Comparison of ENCODE assay signal across 8 cellular contexts in the genomic region with DNA sequence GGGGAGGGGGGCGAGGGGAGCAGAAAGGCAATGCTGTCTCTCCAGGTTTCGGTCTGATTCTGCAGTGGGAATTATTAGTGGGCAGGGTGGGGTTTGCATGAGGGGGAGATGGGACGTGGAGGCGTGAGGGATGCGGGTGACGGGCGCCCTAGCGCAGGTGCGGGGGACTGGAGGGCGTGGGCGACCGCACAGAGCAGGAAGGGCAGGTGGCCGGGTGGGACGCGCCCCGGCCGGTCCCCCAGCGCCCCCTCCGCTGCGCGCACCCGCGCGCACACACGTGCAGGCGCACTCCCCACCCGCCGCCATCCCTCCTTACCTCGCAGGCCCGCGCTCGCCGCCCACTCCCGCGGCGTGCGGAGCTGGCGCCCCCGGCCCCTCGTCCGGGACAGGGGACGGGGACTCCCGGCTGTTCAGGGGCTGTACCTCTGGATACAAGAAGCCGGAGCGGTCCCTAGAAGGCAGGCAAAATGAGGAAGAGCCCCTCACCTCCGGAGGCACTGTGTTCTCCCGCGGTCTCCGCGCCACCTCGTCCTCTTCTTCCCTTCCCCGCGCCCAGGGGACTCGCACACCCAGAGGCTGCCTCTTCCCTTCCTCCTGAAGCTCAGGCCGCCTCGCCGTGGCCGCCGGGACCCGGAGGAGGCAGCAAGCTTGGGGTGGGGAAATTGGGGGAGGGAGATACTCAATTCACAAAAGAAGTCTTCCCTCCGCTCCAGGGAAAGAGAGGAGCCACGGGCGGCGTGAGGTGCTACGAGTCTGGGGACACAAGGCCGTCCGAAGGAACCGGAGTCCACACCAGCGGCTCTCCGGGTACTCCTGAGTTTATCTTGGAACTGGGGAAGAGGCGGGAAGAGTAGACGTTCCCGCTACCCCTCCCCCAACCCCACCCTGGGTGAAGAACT. TPM values are rescaled to one million over a fixed set of nuclear protein-coding genes. Genes with fewer than 3 reads are reported as not detected.
DNase-seq lines count a peak whose midpoint lies in the region; ATAC-seq and TF ChIP-seq lines count a peak whose summit lies in the region.

No MANE protein-coding gene starts in this region.

- peaks cover 4% of the 10 kb centered on the region for H3K9me3 Mint-ChIP-seq in CD4-positive, alpha-beta T cell
- no peaks in the 10 kb centered on the region for H3K9me3 Mint-ChIP-seq in activated CD8-positive, alpha-beta memory T cell treated with anti-CD3 and anti-CD28 coated beads, Interleukin-2, amount 10 ng/mL, durations not matched to agents 7 days and 5 days (ENCODE audit: low read depth)

- H3K36me3 ChIP-seq in HAP-1 (replicated peaks), result no peaks in the 10 kb centered on the region
- no peaks in the 10 kb centered on the region for H3K36me3 ChIP-seq in mammary epithelial cell (ENCODE audit: insufficient read depth, low read length)
- no peaks in the 10 kb centered on the region for H3K36me3 ChIP-seq in mucosa of rectum (ENCODE audit: control insufficient read depth in 2 of 2, insufficient read depth in 2 of 2, low read length in 2 of 2)

- CTCF ChIA-PET in mammary epithelial cell (lab: Charles Lee; ENCODE audit: low non-redundant PET), result no interaction called here
- CTCF ChIA-PET in CD4-positive, alpha-beta T cell (lab: Charles Lee), result no interaction called here
- CTCF ChIA-PET in activated CD8-positive, alpha-beta memory T cell treated with anti-CD3 and anti-CD28 coated beads, Interleukin-2, amount 10 ng/mL, durations not matched to agents 7 days and 5 days (lab: Charles Lee), result interaction anchor here (1.3 kb wide), 1 partner anchor 1109 kb away, joined by 3 read pairs; no protein-coding TSS in a partner anchor

- H3K27ac Mint-ChIP-seq in CD4-positive, alpha-beta T cell, result no peak overlapping the region
- no peak overlapping the region for H3K27ac Mint-ChIP-seq in activated CD8-positive, alpha-beta memory T cell treated with anti-CD3 and anti-CD28 coated beads, Interleukin-2, amount 10 ng/mL, durations not matched to agents 7 days and 5 days

- POLR2A ChIA-PET in CD4-positive, alpha-beta T cell (lab: Charles Lee), result no interaction called here

- H3K27ac ChIP-seq in mammary epithelial cell (ENCODE audit: insufficient read depth, low read depth, low read length) (no peak overlapping the region), mucosa of rectum (ENCODE audit: low read depth in 2 of 2, low read length in 2 of 2) (no peak overlapping the region)
- no peak overlapping the region for H3K27ac ChIP-seq in CD4-positive, alpha-beta T cell (ENCODE audit: low read depth, low read length)

- H3K27me3 ChIP-seq in HAP-1 (ENCODE audit: low read depth) (peaks cover 12% of the 10 kb centered on the region), mammary epithelial cell (ENCODE audit: insufficient read depth, low read length) (peaks cover 26% of the 10 kb centered on the region), mucosa of rectum (ENCODE audit: control insufficient read depth in 2 of 2, insufficient read depth in 2 of 2, low read length in 2 of 2) (peaks cover 4 to 10% of the 10 kb centered on the region in 2 donors)
- H3K27me3 ChIP-seq in CD4-positive, alpha-beta T cell (ENCODE audit: control insufficient read depth, insufficient read depth, low read length), result peaks cover 59% of the 10 kb centered on the region

- intact Hi-C loops in mammary epithelial cell (cut with micrococcal nuclease), result loop anchor here (10.0 kb wide), 1 partner anchor 1043 kb away; no protein-coding TSS in a partner anchor
- intact Hi-C loops in CD4-positive, alpha-beta T cell (cut with DNase I, micrococcal nuclease), result no loop called here

- no peaks in the 10 kb centered on the region for H3K9me3 ChIP-seq in HAP-1
- no peaks in the 10 kb centered on the region for H3K9me3 ChIP-seq in mammary epithelial cell (replicated peaks; ENCODE audit: insufficient read depth, low read length)
- H3K9me3 ChIP-seq in mucosa of rectum (ENCODE audit: control insufficient read depth in 2 of 2, low read length in 2 of 2), result no peaks in the 10 kb centered on the region
- no peaks in the 10 kb centered on the region for H3K9me3 ChIP-seq in CD4-positive, alpha-beta T cell (ENCODE audit: control insufficient read depth, low read length)

- peaks cover 83% of the 10 kb centered on the region for H3K27me3 Mint-ChIP-seq in CD4-positive, alpha-beta T cell
- H3K27me3 Mint-ChIP-seq in activated CD8-positive, alpha-beta memory T cell treated with anti-CD3 and anti-CD28 coated beads, Interleukin-2, amount 10 ng/mL, durations not matched to agents 7 days and 5 days, result peaks cover 49% of the 10 kb centered on the region

- in situ Hi-C loops in HAP-1 (cut with MboI; ENCODE audit: low sequenced_read_pairs), result no loop called here
- in situ Hi-C loops in mammary epithelial cell (cut with MboI; ENCODE audit: low sequenced_read_pairs in 2 of 2), result no loop called here

- H3K4me1 Mint-ChIP-seq in CD4-positive, alpha-beta T cell (ENCODE audit: low read depth), result peaks cover 15% of the 10 kb centered on the region
- H3K4me1 Mint-ChIP-seq in activated CD8-positive, alpha-beta memory T cell treated with anti-CD3 and anti-CD28 coated beads, Interleukin-2, amount 10 ng/mL, durations not matched to agents 7 days and 5 days, result peaks cover 12% of the 10 kb centered on the region

- H3K9ac ChIP-seq in mammary epithelial cell (ENCODE audit: insufficient read depth, low read length) (no peak overlapping the region), mucosa of rectum (ENCODE audit: low read depth in 1 of 2, low read length in 2 of 2) (peak overlapping the region in 1 of 2 donors; percentile 33)

- no peaks in the 10 kb centered on the region for H3K4me1 ChIP-seq in HAP-1
- peaks cover 4% of the 10 kb centered on the region for H3K4me1 ChIP-seq in mammary epithelial cell (ENCODE audit: insufficient read depth, low read length)
- peaks cover 4 to 8% of the 10 kb centered on the region in 2 donors for H3K4me1 ChIP-seq in mucosa of rectum (ENCODE audit: control insufficient read depth in 2 of 2, insufficient read depth in 2 of 2, low read length in 2 of 2)

- H3K4me3 ChIP-seq in AG10803 (ENCODE audit: low read length), result peak overlapping the region; percentile 16; the same call in 1 of the 2 replicates
- peak overlapping the region; percentile 16 for H3K4me3 ChIP-seq in HAP-1
- H3K4me3 ChIP-seq in mammary epithelial cell (replicated peaks in 1 of 3; ENCODE audit: insufficient read depth in 1 of 3, low read depth in 2 of 3, low read length in 3 of 3), result no peak overlapping the region
- peak overlapping the region; percentile 71 to 78 for H3K4me3 ChIP-seq in mucosa of rectum (ENCODE audit: low read length in 2 of 2)

- H2AFZ ChIP-seq in mammary epithelial cell (ENCODE audit: low read depth, low read length), result peak overlapping the region; percentile 7

- ATAC-seq in CD4-positive, alpha-beta T cell (ENCODE audit: poor library complexity), result no peak
- ATAC-seq in GM19328 (IDR thresholded peaks at IDR 0.05; ENCODE audit: unreplicated experiment), result no peak
- ATAC-seq in activated CD8-positive, alpha-beta memory T cell treated with anti-CD3 and anti-CD28 coated beads, Interleukin-2, amount 10 ng/mL, durations not matched to agents 7 days and 5 days, result no peak

- DNase-seq in AG10803 (ENCODE audit: low read depth) (no peak), HAP-1 (ENCODE audit: low spot score in 2 of 2) (peak in 1 of 2 experiments; percentile 14), mammary epithelial cell (no peak), NCI-H1048 (lab: John Stamatoyannopoulos, UW) (no peak)
- no peak for DNase-seq in CD4-positive, alpha-beta T cell
- no peak for DNase-seq in activated CD8-positive, alpha-beta memory T cell treated with anti-CD3 and anti-CD28 coated beads, Interleukin-2, amount 10 ng/mL, durations not matched to agents 7 days and 5 days

- 8% methylated on average over 2 of the region's 73 CpGs for WGBS in mammary epithelial cell (ENCODE audit: low coverage, missing lambda C conversion rate)

- no peak overlapping the region for H3K4me3 Mint-ChIP-seq in CD4-positive, alpha-beta T cell
- no peak overlapping the region for H3K4me3 Mint-ChIP-seq in activated CD8-positive, alpha-beta memory T cell treated with anti-CD3 and anti-CD28 coated beads, Interleukin-2, amount 10 ng/mL, durations not matched to agents 7 days and 5 days

- H3K4me2 ChIP-seq in mammary epithelial cell (ENCODE audit: insufficient read depth, low read depth, low read length), result peak overlapping the region; percentile 35

- H3K79me2 ChIP-seq in mammary epithelial cell (ENCODE audit: insufficient read depth, low read length), result no peaks in the 10 kb centered on the region

- BruUV-seq in mammary epithelial cell (replicated peaks; lab: Mats Ljungman, UMichigan), result no TSS peak

- H4K20me1 ChIP-seq in mammary epithelial cell (ENCODE audit: insufficient read depth, low read length), result no peaks in the 10 kb centered on the region

- TF ChIP-seq CTCF in AG10803 (conservative IDR thresholded peaks at IDR 0.05; ENCODE audit: low read length) (no peak), mammary epithelial cell (conservative IDR thresholded peaks at IDR 0.05 in 1 of 2, IDR thresholded peaks at IDR 0.05 in 1 of 2; ENCODE audit: extremely low read depth in 1 of 2, insufficient read depth in 1 of 2, low read depth in 1 of 2, low read length in 2 of 2) (no peak)
- TF ChIP-seq CTCF in CD4-positive, alpha-beta T cell (IDR thresholded peaks at IDR 0.05), result no peak

- no peaks in the 10 kb centered on the region for H3K36me3 Mint-ChIP-seq in CD4-positive, alpha-beta T cell (ENCODE audit: low read depth)
- H3K36me3 Mint-ChIP-seq in activated CD8-positive, alpha-beta memory T cell treated with anti-CD3 and anti-CD28 coated beads, Interleukin-2, amount 10 ng/mL, durations not matched to agents 7 days and 5 days, result peaks cover 2% of the 10 kb centered on the region

- dilution Hi-C loops in mammary epithelial cell (cut with HindIII; ENCODE audit: low sequenced_read_pairs), result no loop called here

RNA-seq across cellular contexts. Expression of gene GABRB2, which starts 1.3 kb away (rescaled TPM):
- total RNA-seq in mammary epithelial cell, result not detected
- not detected for polyA plus RNA-seq in mammary epithelial cell
- polyA minus RNA-seq in mammary epithelial cell, result not detected
- total RNA-seq in CD4-positive, alpha-beta T cell, result not detected
- total RNA-seq in activated CD8-positive, alpha-beta memory T cell treated with anti-CD3 and anti-CD28 coated beads, Interleukin-2, amount 10 ng/mL, durations not matched to agents 7 days and 5 days, result not detected

Comparison
In these comparisons a context has a peak if more than half of its experiments do, and no peak if none do; other contexts are left out.
1. H3K4me3 ChIP-seq: peak in AG10803 (single experiment), HAP-1 (single experiment) and mucosa of rectum (2 of 2); none in mammary epithelial cell (0 of 3).